In genomic region chrX:72663737-72664136, GRCh38 we compare ENCODE assay signal across 18 cellular contexts. TPM values are rescaled to one million over a fixed set of nuclear protein-coding genes. Genes with fewer than 3 reads are reported as not detected.
DNase-seq lines count a peak whose midpoint lies in the region; ATAC-seq and TF ChIP-seq lines count a peak whose summit lies in the region.
"Had no signal": no experiment of that assay in that cellular context is flagged by ENCODE, and none has a peak within 500 bp of the region (broad histone marks: within the 10 kb centered on the region; RNA-seq: fewer than 3 reads in every experiment).

No MANE protein-coding gene starts in this region.

- peak; percentile 61 for ATAC-seq in activated naive CD8-positive, alpha-beta T cell treated with anti-CD3 and anti-CD28 coated beads, Interleukin-2, amount 10 ng/mL, durations not matched to agents 7 days and 5 days (ENCODE audit: low read depth)
- no peak for ATAC-seq in activated naive CD8-positive, alpha-beta T cell treated with anti-CD3 and anti-CD28 coated beads, Interleukin-2, amount 50 U/mL, for 24 hours
- ATAC-seq in GM21576 (IDR thresholded peaks at IDR 0.05; ENCODE audit: unreplicated experiment): peak; percentile 55
- no peak for ATAC-seq in gastrocnemius medialis
- ATAC-seq: GM23338 had no signal

- H3K27ac Mint-ChIP-seq in activated naive CD8-positive, alpha-beta T cell treated with anti-CD3 and anti-CD28 coated beads, Interleukin-2, amount 10 ng/mL, durations not matched to agents 7 days and 5 days: peak overlapping the region; percentile 74
- no peak overlapping the region for H3K27ac Mint-ChIP-seq in activated naive CD8-positive, alpha-beta T cell treated with anti-CD3 and anti-CD28 coated beads, Interleukin-2, amount 50 U/mL, for 24 hours
- H3K27ac Mint-ChIP-seq in T-helper 1 cell treated with Interleukin-12 subunit alpha and Interleukin-12 subunit beta and Interleukin-4 antibody, amounts not matched to agents 30 μg/mL and 1 μg/mL, for 36 hours: peak overlapping the region; percentile 57
- H3K27ac Mint-ChIP-seq in nephron progenitor cell: no peak overlapping the region
- H3K27ac Mint-ChIP-seq: GM23338, HFFc6 had no signal

- H3K27ac ChIP-seq in gastrocnemius medialis: peak overlapping the region in 3 of 4 donors; percentile 57 to 80 (median 79)
- H3K27ac ChIP-seq: C4-2B, PC-9, SJCRH30 had no signal

- no peaks in the 10 kb centered on the region for H3K36me3 Mint-ChIP-seq in activated naive CD8-positive, alpha-beta T cell treated with anti-CD3 and anti-CD28 coated beads, Interleukin-2, amount 10 ng/mL, durations not matched to agents 7 days and 5 days
- H3K36me3 Mint-ChIP-seq in activated naive CD8-positive, alpha-beta T cell treated with anti-CD3 and anti-CD28 coated beads, Interleukin-2, amount 50 U/mL, for 24 hours (ENCODE audit: low read depth): peaks cover 1% of the 10 kb centered on the region
- H3K36me3 Mint-ChIP-seq in T-helper 1 cell treated with Interleukin-12 subunit alpha and Interleukin-12 subunit beta and Interleukin-4 antibody, amounts not matched to agents 30 μg/mL and 1 μg/mL, for 36 hours (ENCODE audit: low read depth): no peaks in the 10 kb centered on the region
- H3K36me3 Mint-ChIP-seq in nephron progenitor cell (ENCODE audit: low read depth): peaks cover 31% of the 10 kb centered on the region

- H3K4me3 ChIP-seq in gastrocnemius medialis: no peak overlapping the region
- H3K4me3 ChIP-seq: GM23338, PC-9, SJCRH30 had no signal

- no peak for TF ChIP-seq POLR2A in gastrocnemius medialis (IDR thresholded peaks at IDR 0.05)

- intact Hi-C loops in gastrocnemius medialis (cut with DNase I; ENCODE audit: low total_unique reads): loop anchor here (5.0 kb wide), 1 partner anchor 49 kb away; the partner anchor contains the start of gene PHKA1

- H3K4me1 ChIP-seq in gastrocnemius medialis: peaks cover 0 to 21% of the 10 kb centered on the region in 2 donors
- H3K4me1 ChIP-seq: SJCRH30 had no signal

- TF ChIP-seq CTCF in gastrocnemius medialis (IDR thresholded peaks at IDR 0.05 in 4 of 5, conservative IDR thresholded peaks at IDR 0.05 in 1 of 5): no peak
- TF ChIP-seq CTCF in nephron progenitor cell (IDR thresholded peaks at IDR 0.05): no peak

- POLR2A ChIA-PET in activated naive CD8-positive, alpha-beta T cell treated with anti-CD3 and anti-CD28 coated beads, Interleukin-2, amount 10 ng/mL, durations not matched to agents 7 days and 5 days (lab: Charles Lee): no interaction called here

- H3K4me3 Mint-ChIP-seq in activated naive CD8-positive, alpha-beta T cell treated with anti-CD3 and anti-CD28 coated beads, Interleukin-2, amount 10 ng/mL, durations not matched to agents 7 days and 5 days: peak overlapping the region; percentile 40
- no peak overlapping the region for H3K4me3 Mint-ChIP-seq in activated naive CD8-positive, alpha-beta T cell treated with anti-CD3 and anti-CD28 coated beads, Interleukin-2, amount 50 U/mL, for 24 hours
- peak overlapping the region; percentile 56 for H3K4me3 Mint-ChIP-seq in T-helper 1 cell treated with Interleukin-12 subunit alpha and Interleukin-12 subunit beta and Interleukin-4 antibody, amounts not matched to agents 30 μg/mL and 1 μg/mL, for 36 hours
- H3K4me3 Mint-ChIP-seq in nephron progenitor cell: no peak overlapping the region
- H3K4me3 Mint-ChIP-seq: GM23338, HFFc6 had no signal

- H3K9me3 Mint-ChIP-seq in activated naive CD8-positive, alpha-beta T cell treated with anti-CD3 and anti-CD28 coated beads, Interleukin-2, amount 10 ng/mL, durations not matched to agents 7 days and 5 days: no peaks in the 10 kb centered on the region
- no peaks in the 10 kb centered on the region for H3K9me3 Mint-ChIP-seq in activated naive CD8-positive, alpha-beta T cell treated with anti-CD3 and anti-CD28 coated beads, Interleukin-2, amount 50 U/mL, for 24 hours
- peaks cover 6% of the 10 kb centered on the region for H3K9me3 Mint-ChIP-seq in T-helper 1 cell treated with Interleukin-12 subunit alpha and Interleukin-12 subunit beta and Interleukin-4 antibody, amounts not matched to agents 30 μg/mL and 1 μg/mL, for 36 hours
- peaks cover 22% of the 10 kb centered on the region for H3K9me3 Mint-ChIP-seq in nephron progenitor cell
- H3K9me3 Mint-ChIP-seq: GM23338, HFFc6 had no signal

- no peaks in the 10 kb centered on the region for H3K27me3 Mint-ChIP-seq in activated naive CD8-positive, alpha-beta T cell treated with anti-CD3 and anti-CD28 coated beads, Interleukin-2, amount 10 ng/mL, durations not matched to agents 7 days and 5 days
- H3K27me3 Mint-ChIP-seq in activated naive CD8-positive, alpha-beta T cell treated with anti-CD3 and anti-CD28 coated beads, Interleukin-2, amount 50 U/mL, for 24 hours: no peaks in the 10 kb centered on the region
- H3K27me3 Mint-ChIP-seq in T-helper 1 cell treated with Interleukin-12 subunit alpha and Interleukin-12 subunit beta and Interleukin-4 antibody, amounts not matched to agents 30 μg/mL and 1 μg/mL, for 36 hours (ENCODE audit: low read depth): no peaks in the 10 kb centered on the region
- no peaks in the 10 kb centered on the region for H3K27me3 Mint-ChIP-seq in nephron progenitor cell (ENCODE audit: low read depth, poor library complexity)

- peaks cover 12% of the 10 kb centered on the region for H3K4me1 Mint-ChIP-seq in activated naive CD8-positive, alpha-beta T cell treated with anti-CD3 and anti-CD28 coated beads, Interleukin-2, amount 10 ng/mL, durations not matched to agents 7 days and 5 days
- H3K4me1 Mint-ChIP-seq in activated naive CD8-positive, alpha-beta T cell treated with anti-CD3 and anti-CD28 coated beads, Interleukin-2, amount 50 U/mL, for 24 hours: no peaks in the 10 kb centered on the region
- peaks cover 11% of the 10 kb centered on the region for H3K4me1 Mint-ChIP-seq in T-helper 1 cell treated with Interleukin-12 subunit alpha and Interleukin-12 subunit beta and Interleukin-4 antibody, amounts not matched to agents 30 μg/mL and 1 μg/mL, for 36 hours (ENCODE audit: low read depth)
- no peaks in the 10 kb centered on the region for H3K4me1 Mint-ChIP-seq in nephron progenitor cell
- H3K4me1 Mint-ChIP-seq: GM23338 had no signal

- no peak for DNase-seq in activated naive CD8-positive, alpha-beta T cell treated with anti-CD3 and anti-CD28 coated beads, Interleukin-2, amount 10 ng/mL, durations not matched to agents 7 days and 5 days
- no peak for DNase-seq in activated naive CD8-positive, alpha-beta T cell treated with anti-CD3 and anti-CD28 coated beads, Interleukin-2, amount 50 U/mL, for 24 hours
- DNase-seq in gastrocnemius medialis: no peak
- DNase-seq in activated CD4-positive, CD25-positive, alpha-beta regulatory T cell (lab: John Stamatoyannopoulos, UW): no peak
- no peak for DNase-seq in retina
- DNase-seq in nephron progenitor cell: no peak
- DNase-seq: DMS 273 treated with DMSO at 0.1 percent for 48 hours, GF-D8, HFFc6, NCI-H1417 treated with DMSO at 0.1 percent for 48 hours, NCI-H1930, NCI-H69, PC-9, SJCRH30 had no signal

- in situ Hi-C loops in gastrocnemius medialis (cut with MboI; ENCODE audit: low sequenced_read_pairs in 4 of 4): no loop called here

- no peaks in the 10 kb centered on the region for H3K36me3 ChIP-seq in gastrocnemius medialis
- H3K36me3 ChIP-seq: SJCRH30 had no signal

- H3K27me3 ChIP-seq in gastrocnemius medialis: no peaks in the 10 kb centered on the region
- H3K27me3 ChIP-seq: SJCRH30 had no signal

- H3K9me3 ChIP-seq in gastrocnemius medialis: no peaks in the 10 kb centered on the region
- H3K9me3 ChIP-seq: SJCRH30 had no signal

RNA-seq across cellular contexts. Expression of gene PHKA1, which starts 50.4 kb away (rescaled TPM):
- total RNA-seq in activated naive CD8-positive, alpha-beta T cell treated with anti-CD3 and anti-CD28 coated beads, Interleukin-2, amount 10 ng/mL, durations not matched to agents 7 days and 5 days: under 1 TPM; 0.47 to 0.48 TPM
- 100 to 1,000 TPM in 2 of 4 donors, 10 to 100 TPM in 2; 33.5 to 176 (median 107) TPM for total RNA-seq in gastrocnemius medialis
- total RNA-seq: SJCRH30 had no signal

Comparison
In these comparisons a context has a peak if more than half of its experiments do, and no peak if none do; other contexts are left out.
1. ATAC-seq: peak in activated naive CD8-positive, alpha-beta T cell treated with anti-CD3 and anti-CD28 coated beads, Interleukin-2, amount 10 ng/mL, durations not matched to agents 7 days and 5 days (single experiment) and GM21576 (single experiment); none in activated naive CD8-positive, alpha-beta T cell treated with anti-CD3 and anti-CD28 coated beads, Interleukin-2, amount 50 U/mL, for 24 hours (single experiment) and gastrocnemius medialis (0 of 2).
2. H3K27ac Mint-ChIP-seq: peak in activated naive CD8-positive, alpha-beta T cell treated with anti-CD3 and anti-CD28 coated beads, Interleukin-2, amount 10 ng/mL, durations not matched to agents 7 days and 5 days (single experiment) and T-helper 1 cell treated with Interleukin-12 subunit alpha and Interleukin-12 subunit beta and Interleukin-4 antibody, amounts not matched to agents 30 μg/mL and 1 μg/mL, for 36 hours (single experiment); none in activated naive CD8-positive, alpha-beta T cell treated with anti-CD3 and anti-CD28 coated beads, Interleukin-2, amount 50 U/mL, for 24 hours (single experiment) and nephron progenitor cell (single experiment).
3. H3K4me3 Mint-ChIP-seq: peak in activated naive CD8-positive, alpha-beta T cell treated with anti-CD3 and anti-CD28 coated beads, Interleukin-2, amount 10 ng/mL, durations not matched to agents 7 days and 5 days (single experiment) and T-helper 1 cell treated with Interleukin-12 subunit alpha and Interleukin-12 subunit beta and Interleukin-4 antibody, amounts not matched to agents 30 μg/mL and 1 μg/mL, for 36 hours (single experiment); none in activated naive CD8-positive, alpha-beta T cell treated with anti-CD3 and anti-CD28 coated beads, Interleukin-2, amount 50 U/mL, for 24 hours (single experiment) and nephron progenitor cell (single experiment).
4. RNA of gene PHKA1, which starts 50.4 kb away (total RNA-seq): 33.5 to 176 TPM in gastrocnemius medialis; 0.47 to 0.48 TPM in activated naive CD8-positive, alpha-beta T cell treated with anti-CD3 and anti-CD28 coated beads, Interleukin-2, amount 10 ng/mL, durations not matched to agents 7 days and 5 days; every median in the first group is over 10 times any median in the second.